In the genomic region with DNA sequence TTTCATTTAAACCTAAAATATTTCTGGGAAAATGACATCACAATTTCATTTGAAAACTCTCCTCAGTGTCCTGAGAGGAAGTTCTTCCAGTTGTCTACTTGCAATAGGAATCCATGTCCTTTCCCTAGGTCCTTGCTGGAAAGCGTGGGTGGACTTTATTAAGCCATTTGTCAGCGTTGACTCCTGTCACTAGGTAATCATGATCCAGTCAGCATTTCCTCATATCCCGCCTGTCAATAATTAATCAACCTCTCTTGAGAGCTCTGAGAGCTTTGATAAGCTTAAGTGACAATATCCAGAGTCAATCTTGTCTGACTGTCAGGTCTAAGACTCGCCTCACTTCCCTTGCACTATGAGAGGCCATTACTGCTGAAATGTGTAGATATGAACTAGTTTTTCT, we compare ENCODE assay signal across 1 cellular context.
TF ChIP-seq lines count a peak whose summit lies in the region.

No MANE protein-coding gene starts in this region.

TF ChIP-seq in HepG2, 621 proteins besides CTCF, POLR2A, EP300 and RAD21 (continued from another document):
- TF ChIP-seq, protein P1, sequence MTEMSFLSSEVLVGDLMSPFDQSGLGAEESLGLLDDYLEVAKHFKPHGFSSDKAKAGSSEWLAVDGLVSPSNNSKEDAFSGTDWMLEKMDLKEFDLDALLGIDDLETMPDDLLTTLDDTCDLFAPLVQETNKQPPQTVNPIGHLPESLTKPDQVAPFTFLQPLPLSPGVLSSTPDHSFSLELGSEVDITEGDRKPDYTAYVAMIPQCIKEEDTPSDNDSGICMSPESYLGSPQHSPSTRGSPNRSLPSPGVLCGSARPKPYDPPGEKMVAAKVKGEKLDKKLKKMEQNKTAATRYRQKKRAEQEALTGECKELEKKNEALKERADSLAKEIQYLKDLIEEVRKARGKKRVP (CRISPR knock-in tag; IDR thresholded peaks at IDR 0.05): no peak
- TF ChIP-seq STAT5B (CRISPR knock-in tag; IDR thresholded peaks at IDR 0.05) (no peak), KDM1A (CRISPR knock-in tag; IDR thresholded peaks at IDR 0.05) (no peak), KAT7 (CRISPR knock-in tag; IDR thresholded peaks at IDR 0.05; ENCODE audit: borderline replicate concordance) (no peak), ISL2 (CRISPR knock-in tag; IDR thresholded peaks at IDR 0.05) (no peak), JUND (CRISPR knock-in tag; IDR thresholded peaks at IDR 0.05) (no peak), ZSCAN22 (CRISPR knock-in tag; IDR thresholded peaks at IDR 0.05) (no peak), PHF8 (CRISPR knock-in tag; IDR thresholded peaks at IDR 0.05) (no peak)
- TF ChIP-seq, protein P2, sequence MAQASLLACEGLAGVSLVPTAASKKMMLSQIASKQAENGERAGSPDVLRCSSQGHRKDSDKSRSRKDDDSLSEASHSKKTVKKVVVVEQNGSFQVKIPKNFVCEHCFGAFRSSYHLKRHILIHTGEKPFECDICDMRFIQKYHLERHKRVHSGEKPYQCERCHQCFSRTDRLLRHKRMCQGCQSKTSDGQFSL (CRISPR knock-in tag; IDR thresholded peaks at IDR 0.05): no peak
- TF ChIP-seq, protein P3, sequence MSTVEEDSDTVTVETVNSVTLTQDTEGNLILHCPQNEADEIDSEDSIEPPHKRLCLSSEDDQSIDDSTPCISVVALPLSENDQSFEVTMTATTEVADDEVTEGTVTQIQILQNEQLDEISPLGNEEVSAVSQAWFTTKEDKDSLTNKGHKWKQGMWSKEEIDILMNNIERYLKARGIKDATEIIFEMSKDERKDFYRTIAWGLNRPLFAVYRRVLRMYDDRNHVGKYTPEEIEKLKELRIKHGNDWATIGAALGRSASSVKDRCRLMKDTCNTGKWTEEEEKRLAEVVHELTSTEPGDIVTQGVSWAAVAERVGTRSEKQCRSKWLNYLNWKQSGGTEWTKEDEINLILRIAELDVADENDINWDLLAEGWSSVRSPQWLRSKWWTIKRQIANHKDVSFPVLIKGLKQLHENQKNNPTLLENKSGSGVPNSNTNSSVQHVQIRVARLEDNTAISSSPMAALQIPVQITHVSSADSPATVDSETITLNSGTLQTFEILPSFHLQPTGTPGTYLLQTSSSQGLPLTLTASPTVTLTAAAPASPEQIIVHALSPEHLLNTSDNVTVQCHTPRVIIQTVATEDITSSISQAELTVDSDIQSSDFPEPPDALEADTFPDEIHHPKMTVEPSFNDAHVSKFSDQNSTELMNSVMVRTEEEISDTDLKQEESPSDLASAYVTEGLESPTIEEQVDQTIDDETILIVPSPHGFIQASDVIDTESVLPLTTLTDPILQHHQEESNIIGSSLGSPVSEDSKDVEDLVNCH (CRISPR knock-in tag; IDR thresholded peaks at IDR 0.05): no peak
- TF ChIP-seq, protein P4, sequence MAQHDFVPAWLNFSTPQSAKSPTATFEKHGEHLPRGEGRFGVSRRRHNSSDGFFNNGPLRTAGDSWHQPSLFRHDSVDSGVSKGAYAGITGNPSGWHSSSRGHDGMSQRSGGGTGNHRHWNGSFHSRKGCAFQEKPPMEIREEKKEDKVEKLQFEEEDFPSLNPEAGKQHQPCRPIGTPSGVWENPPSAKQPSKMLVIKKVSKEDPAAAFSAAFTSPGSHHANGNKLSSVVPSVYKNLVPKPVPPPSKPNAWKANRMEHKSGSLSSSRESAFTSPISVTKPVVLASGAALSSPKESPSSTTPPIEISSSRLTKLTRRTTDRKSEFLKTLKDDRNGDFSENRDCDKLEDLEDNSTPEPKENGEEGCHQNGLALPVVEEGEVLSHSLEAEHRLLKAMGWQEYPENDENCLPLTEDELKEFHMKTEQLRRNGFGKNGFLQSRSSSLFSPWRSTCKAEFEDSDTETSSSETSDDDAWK (CRISPR knock-in tag; IDR thresholded peaks at IDR 0.05): no peak
